ENCODE assay signal across 14 cellular contexts in genomic region chr11:114678125-114679036, GRCh38. TPM values are rescaled to one million over a fixed set of nuclear protein-coding genes. Genes with fewer than 3 reads are reported as not detected.
DNase-seq lines count a peak whose midpoint lies in the region; FAIRE-seq and TF ChIP-seq lines count a peak whose summit lies in the region.
"Had no signal": no experiment of that assay in that cellular context is flagged by ENCODE, and none has a peak within 500 bp of the region (broad histone marks: within the 10 kb centered on the region; RNA-seq: fewer than 3 reads in every experiment).

NXPE2 (plus strand) TSS chr11:114678527; CDS start chr11:114678576, 49 bp downstream.

- H3K4me3 ChIP-seq in astrocyte (ENCODE audit: insufficient read depth, low read depth, low read length): no peak within 1 kb of the TSS
- no peak within 1 kb of the TSS for H3K4me3 ChIP-seq in urinary bladder (ENCODE audit: low read depth, low read length)
- no peak within 1 kb of the TSS for H3K4me3 ChIP-seq in testis
- H3K4me3 ChIP-seq: thyroid gland had no signal

- H3K27ac ChIP-seq in astrocyte (ENCODE audit: low read depth, low read length) (no peak within 1 kb of the TSS), urinary bladder (ENCODE audit: low read depth) (peak within 1 kb of the TSS; percentile 38), testis (no peak within 1 kb of the TSS)
- H3K27ac ChIP-seq: thyroid gland had no signal

- H3K4me1 ChIP-seq in astrocyte (ENCODE audit: insufficient read depth, low read length): peaks cover 4% of the 10 kb centered on the region
- H3K4me1 ChIP-seq in urinary bladder (ENCODE audit: insufficient read depth): no peaks in the 10 kb centered on the region
- H3K4me1 ChIP-seq in testis: peaks cover 2% of the 10 kb centered on the region
- H3K4me1 ChIP-seq: Caco-2, thyroid gland had no signal

- no peak for TF ChIP-seq CTCF in astrocyte (IDR thresholded peaks at IDR 0.05; ENCODE audit: insufficient read depth, low read depth, low read length)
- TF ChIP-seq CTCF in testis (IDR thresholded peaks at IDR 0.05): no peak

- 44% methylated on average over 8 of the region's 8 CpGs for WGBS in urinary bladder
- WGBS in testis, 2 donors: 62 to 76% methylated on average over 8 of the region's 8 CpGs

- peak; percentile 73 for FAIRE-seq in astrocyte (lab: Jason Lieb, UNC)

- peaks cover 11% of the 10 kb centered on the region for H3K4me1 Mint-ChIP-seq in astrocyte (ENCODE audit: low read depth, unreplicated experiment)
- H3K4me1 Mint-ChIP-seq: naive thymus-derived CD4-positive, alpha-beta T cell had no signal

- no peaks in the 10 kb centered on the region for H3K36me3 Mint-ChIP-seq in astrocyte (ENCODE audit: low read depth, unreplicated experiment)
- H3K36me3 Mint-ChIP-seq: naive thymus-derived CD4-positive, alpha-beta T cell had no signal

- no peaks in the 10 kb centered on the region for H3K27me3 Mint-ChIP-seq in astrocyte (ENCODE audit: low read depth, unreplicated experiment)

- H2AFZ ChIP-seq in astrocyte (ENCODE audit: low read depth, low read length): no peak within 1 kb of the TSS

- H3K4me2 ChIP-seq in astrocyte (ENCODE audit: low read length): peak within 1 kb of the TSS; percentile 42

- peaks cover under 1% of the 10 kb centered on the region for H3K9me3 Mint-ChIP-seq in astrocyte (ENCODE audit: unreplicated experiment)

- DNase-seq in HT-29 (ENCODE audit: low spot score): peak; percentile 5
- DNase-seq in astrocyte (ENCODE audit: low read depth): peak; percentile 83
- peak; percentile 90 for DNase-seq in kidney glomerular epithelial cell (lab: John Stamatoyannopoulos, UW)
- DNase-seq in activated CD4-positive, CD25-positive, alpha-beta regulatory T cell treated with anti-CD3 and anti-CD28 coated beads, Interleukin-2, amount 50 U/mL, for 72 hours: no peak
- no peak for DNase-seq in NCI-H82 (lab: John Stamatoyannopoulos, UW)
- DNase-seq in testis: no peak
- DNase-seq: activated gamma-delta T cell treated with Interleukin-2 at 50 U/mL for 16 hours; Caco-2; central memory CD4-positive, alpha-beta T cell; erythroblast; naive thymus-derived CD4-positive, alpha-beta T cell; thyroid gland had no signal

- H3K4me3 Mint-ChIP-seq in astrocyte (ENCODE audit: unreplicated experiment): no peak within 1 kb of the TSS
- H3K4me3 Mint-ChIP-seq: naive thymus-derived CD4-positive, alpha-beta T cell had no signal

- H4K20me1 ChIP-seq in astrocyte (ENCODE audit: insufficient read depth, low read length): no peaks in the 10 kb centered on the region

- no peaks in the 10 kb centered on the region for H3K27me3 ChIP-seq in astrocyte (ENCODE audit: insufficient read depth, low read length)
- no peaks in the 10 kb centered on the region for H3K27me3 ChIP-seq in testis
- H3K27me3 ChIP-seq: thyroid gland had no signal

- intact Hi-C loops in testis (cut with DNase I; ENCODE audit: low total_unique reads): no loop called here

- TF ChIP-seq POLR2A in testis (IDR thresholded peaks at IDR 0.05): no peak

- no peaks in the 10 kb centered on the region for H3K36me3 ChIP-seq in astrocyte (ENCODE audit: insufficient read depth, low read length)
- no peaks in the 10 kb centered on the region for H3K36me3 ChIP-seq in urinary bladder (ENCODE audit: insufficient read depth)
- H3K36me3 ChIP-seq in testis (ENCODE audit: low read depth, missing control alignments): no peaks in the 10 kb centered on the region
- H3K36me3 ChIP-seq: thyroid gland had no signal

- no peaks in the 10 kb centered on the region for H3K9me3 ChIP-seq in astrocyte (ENCODE audit: insufficient read depth, low read depth, low read length)
- no peaks in the 10 kb centered on the region for H3K9me3 ChIP-seq in testis
- H3K9me3 ChIP-seq: thyroid gland had no signal

- H3K27ac Mint-ChIP-seq in astrocyte (ENCODE audit: unreplicated experiment): peak within 1 kb of the TSS; percentile 69
- H3K27ac Mint-ChIP-seq: naive thymus-derived CD4-positive, alpha-beta T cell had no signal

- H3K79me2 ChIP-seq in astrocyte (ENCODE audit: insufficient read depth, low read length): no peaks in the 10 kb centered on the region

- no peak within 1 kb of the TSS for H3K9ac ChIP-seq in astrocyte (ENCODE audit: low read length)

RNA-seq across cellular contexts. Expression of gene NXPE2, which starts in this region (rescaled TPM):
- total RNA-seq in HT-29 (2014; rRNA removed; shearing (Covaris generic)): not detected in 2 replicates
- 0.11 and 0.41 TPM in 2 replicates for total RNA-seq in astrocyte
- total RNA-seq in urinary bladder: 1.2 TPM
- 0.09 TPM for polyA plus RNA-seq in urinary bladder
- 1 to 10 TPM in 1 of 2 donors, under 1 TPM in 1; 0.81 to 2.0 TPM for total RNA-seq in testis
- not detected for polyA plus RNA-seq in testis (ENCODE audit: insufficient read depth, low read depth, low replicate concordance)
- total RNA-seq: Caco-2; naive thymus-derived CD4-positive, alpha-beta T cell; T-helper 2 cell treated with Interferon-gamma antibody and Interleukin-4, amounts not matched to agents 100 ng/mL and 5 ng/mL, for 36 hours; thyroid gland had no signal
- polyA plus RNA-seq: naive thymus-derived CD4-positive, alpha-beta T cell had no signal

Comparison
In these comparisons a context has a peak if more than half of its experiments do, and no peak if none do; other contexts are left out.
1. Peak in DNase-seq in HT-29; RNA of the gene not detected or under 1 TPM.
2. Peak in DNase-seq and H3K4me2 ChIP-seq in astrocyte; RNA of the gene not detected or under 1 TPM.